Comparison of ENCODE assay signal across 8 cellular contexts in the genomic region with DNA sequence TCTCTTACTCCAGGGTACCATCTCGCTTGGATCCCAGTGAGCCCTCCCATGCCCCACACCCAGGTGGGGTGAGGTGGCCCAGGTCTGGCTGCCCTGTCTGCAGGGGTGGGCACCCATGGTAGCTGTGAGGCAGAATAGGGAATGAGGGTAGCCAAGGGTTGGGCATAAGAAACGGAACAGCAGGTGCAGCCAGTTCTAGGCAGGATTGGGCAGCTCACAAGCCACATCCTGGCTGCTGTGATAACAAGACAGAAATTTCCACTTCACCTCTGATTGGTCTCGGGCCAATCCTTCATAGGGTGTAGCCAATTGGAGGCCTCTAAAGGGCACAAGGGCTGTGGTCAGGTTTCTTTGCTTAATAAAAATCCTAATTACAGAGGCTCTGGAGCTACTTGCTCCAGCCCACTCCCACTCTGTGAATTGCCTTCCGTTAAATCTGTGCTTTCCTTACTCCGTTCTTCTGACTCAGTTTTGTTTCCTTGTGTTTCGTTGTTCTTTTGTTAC. TPM values are rescaled to one million over a fixed set of nuclear protein-coding genes. Genes with fewer than 3 reads are reported as not detected.
DNase-seq lines count a peak whose midpoint lies in the region; ATAC-seq, FAIRE-seq and TF ChIP-seq lines count a peak whose summit lies in the region.

No MANE protein-coding gene starts in this region.

- intact Hi-C loops in colonic mucosa (cut with DNase I) = no loop called here

- H2AFZ ChIP-seq in OCI-LY3 (ENCODE audit: low read depth, low read length) = peak overlapping the region; percentile 29; the same call in 1 of the 2 replicates

- TF ChIP-seq CTCF in A549 (IDR thresholded peaks at IDR 0.05) (no peak), OCI-LY3 (IDR thresholded peaks at IDR 0.05; ENCODE audit: low read depth, low read length) (no peak), bronchial epithelial cell (IDR thresholded peaks at IDR 0.05; ENCODE audit: insufficient read depth, low read length, severe bottlenecking) (no peak), colonic mucosa (IDR thresholded peaks at IDR 0.05) (no peak), tibial nerve (IDR thresholded peaks at IDR 0.05) (no peak)

- DNase-seq in A549 (ENCODE audit: low read depth in 1 of 2, low spot score in 1 of 2) (peak in 1 of 2 experiments; percentile 80), GF-D8 (lab: John Stamatoyannopoulos, UW) (peak; percentile 65), bronchial epithelial cell (ENCODE audit: low read depth) (peak; percentile 79), pons (ENCODE audit: low spot score) (peak; percentile 14), colonic mucosa (no peak), tibial nerve (ENCODE audit: low spot score in 2 of 2) (no peak)

- ATAC-seq in A549 (peak; percentile 17 to 73; a peak in 4 of 6 replicates), GM21367 (IDR thresholded peaks at IDR 0.05; ENCODE audit: unreplicated experiment) (no peak)

- WGBS in A549 (ENCODE audit: missing lambda C conversion rate) = 64% methylated on average over 6 of the region's 6 CpGs
- WGBS in tibial nerve, 2 donors = 58 to 64% methylated on average over 5 to 6 of the region's 6 CpGs

- H3K27me3 ChIP-seq in OCI-LY3 (ENCODE audit: low read depth, low read length) = no peaks in the 10 kb centered on the region
- peaks cover 26% of the 10 kb centered on the region for H3K27me3 ChIP-seq in bronchial epithelial cell (ENCODE audit: control insufficient read depth, insufficient read depth, low read length)
- H3K27me3 ChIP-seq in colonic mucosa = peaks cover 39% of the 10 kb centered on the region
- H3K27me3 ChIP-seq in tibial nerve = peaks cover 0 to 46% of the 10 kb centered on the region in 2 donors

- FAIRE-seq in A549 (lab: Jason Lieb, UNC) (no peak), bronchial epithelial cell (lab: Jason Lieb, UNC) (peak; percentile 23)

- no peak for TF ChIP-seq RAD21 in A549 (conservative IDR thresholded peaks at IDR 0.05 in 1 of 2, IDR thresholded peaks at IDR 0.05 in 1 of 2)

- H3K27ac ChIP-seq in A549 (no peak overlapping the region), OCI-LY3 (ENCODE audit: low read length) (no peak overlapping the region), colonic mucosa (no peak overlapping the region), tibial nerve (no peak overlapping the region)

- CTCF ChIA-PET in A549 (lab: Yijun Ruan, JAX) = interaction anchor here (0.9 to 2.7 kb wide), 4 partner anchors 20 to 182 kb away, joined by 3 to 8 read pairs (median 6); a partner anchor contains a TSS

- no peaks in the 10 kb centered on the region for H3K36me3 ChIP-seq in OCI-LY3 (replicated peaks; ENCODE audit: low read depth, low read length)
- H3K36me3 ChIP-seq in bronchial epithelial cell (ENCODE audit: control insufficient read depth, insufficient read depth, low read length) = no peaks in the 10 kb centered on the region
- no peaks in the 10 kb centered on the region for H3K36me3 ChIP-seq in colonic mucosa
- no peaks in the 10 kb centered on the region for H3K36me3 ChIP-seq in tibial nerve

- POLR2A ChIA-PET in A549 (lab: Yijun Ruan, JAX) = interaction anchor here (1.2 kb wide), 1 partner anchor 44 kb away, joined by 6 read pairs; no protein-coding TSS in a partner anchor

- H3K4me1 ChIP-seq in A549 (peaks cover 22% of the 10 kb centered on the region), OCI-LY3 (ENCODE audit: low read length) (peaks cover 7% of the 10 kb centered on the region; the same call in 1 of the 2 replicates), colonic mucosa (no peaks in the 10 kb centered on the region), tibial nerve (peaks cover 0 to 37% (median 14%) of the 10 kb centered on the region in 4 donors)

- H3K79me2 ChIP-seq in OCI-LY3 (ENCODE audit: low read length) = peaks cover 14% of the 10 kb centered on the region

- TF ChIP-seq POLR2A in A549 (IDR thresholded peaks at IDR 0.05; ENCODE audit: low read length) = no peak
- TF ChIP-seq POLR2A in tibial nerve (IDR thresholded peaks at IDR 0.05) = no peak

- no peak overlapping the region for H3K4me2 ChIP-seq in A549
- peak overlapping the region; percentile 27; the same call in 1 of the 2 replicates for H3K4me2 ChIP-seq in OCI-LY3 (ENCODE audit: low read length)

- H3K4me3 ChIP-seq in A549 (no peak overlapping the region), OCI-LY3 (ENCODE audit: low read length) (no peak overlapping the region), bronchial epithelial cell (ENCODE audit: low read depth, low read length) (no peak overlapping the region), colonic mucosa (no peak overlapping the region), tibial nerve (no peak overlapping the region)

- TF ChIP-seq EP300 in A549 (IDR thresholded peaks at IDR 0.05) (no peak), tibial nerve (IDR thresholded peaks at IDR 0.05) (no peak)

- H3K9me3 ChIP-seq in A549 (no peaks in the 10 kb centered on the region), OCI-LY3 (ENCODE audit: insufficient read depth, low read length) (no peaks in the 10 kb centered on the region), colonic mucosa (no peaks in the 10 kb centered on the region), tibial nerve (no peaks in the 10 kb centered on the region)

- H4K20me1 ChIP-seq in OCI-LY3 (ENCODE audit: insufficient read depth, low read length) = no peaks in the 10 kb centered on the region

- H3K9ac ChIP-seq in OCI-LY3 (ENCODE audit: low read length) = no peak overlapping the region
- no peak overlapping the region for H3K9ac ChIP-seq in colonic mucosa (ENCODE audit: low read depth in 2 of 2, low read length in 2 of 2)

TF ChIP-seq in A549, 52 proteins besides CTCF, POLR2A, EP300 and RAD21:
- TF ChIP-seq, protein P1, sequence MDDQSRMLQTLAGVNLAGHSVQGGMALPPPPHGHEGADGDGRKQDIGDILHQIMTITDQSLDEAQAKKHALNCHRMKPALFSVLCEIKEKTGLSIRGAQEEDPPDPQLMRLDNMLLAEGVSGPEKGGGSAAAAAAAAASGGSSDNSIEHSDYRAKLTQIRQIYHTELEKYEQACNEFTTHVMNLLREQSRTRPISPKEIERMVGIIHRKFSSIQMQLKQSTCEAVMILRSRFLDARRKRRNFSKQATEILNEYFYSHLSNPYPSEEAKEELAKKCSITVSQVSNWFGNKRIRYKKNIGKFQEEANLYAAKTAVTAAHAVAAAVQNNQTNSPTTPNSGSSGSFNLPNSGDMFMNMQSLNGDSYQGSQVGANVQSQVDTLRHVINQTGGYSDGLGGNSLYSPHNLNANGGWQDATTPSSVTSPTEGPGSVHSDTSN (IDR thresholded peaks at IDR 0.05) = peak; percentile 58; the same call in 1 of the 2 replicates
- TF ChIP-seq JUNB (IDR thresholded peaks at IDR 0.05) = no peak

RNA-seq across cellular contexts. Expression of a gene that starts 1.5 kb away (rescaled TPM):
- polyA plus RNA-seq in A549 (2011; rRNA removed) (0.82 and 1.1 TPM in 2 replicates), A549 (2017; fragmentation: RNase III; extraction: RNeasy Plus Mini Kit Qiagen cat#74134 plus additional on column Dnase treatment) (1.3 to 1.9 TPM (median 1.4 TPM) in 3 replicates)
- 2.8 and 3.7 TPM in 2 replicates for polyA plus RNA-seq in A549 (2012; cell fraction: cytosol; rRNA removed)
- 5.4 and 5.6 TPM in 2 replicates for polyA plus RNA-seq in A549 (2012; cell fraction: nucleus; rRNA removed)
- 0.83 and 0.97 TPM in 2 replicates for polyA minus RNA-seq in A549 (2011; rRNA and poly(A)+ RNA removed)
- total RNA-seq in bronchial epithelial cell (0.51 TPM in 1 of 2 replicates, not detected in the other), colonic mucosa (10 to 100 TPM in 1 of 2 donors, 1 to 10 TPM in 1; 1.8 to 20.0 TPM), tibial nerve (not detected)

RNA-seq across cellular contexts. Expression of a gene that starts 3.2 kb away (rescaled TPM):
- polyA plus RNA-seq in A549 (2011; rRNA removed) (2.1 and 2.6 TPM in 2 replicates), A549 (2017; fragmentation: RNase III; extraction: RNeasy Plus Mini Kit Qiagen cat#74134 plus additional on column Dnase treatment) (4.2 to 6.7 TPM (median 5.3 TPM) in 3 replicates)
- 3.4 and 4.4 TPM in 2 replicates for polyA plus RNA-seq in A549 (2012; cell fraction: cytosol; rRNA removed)
- polyA plus RNA-seq in A549 (2012; cell fraction: nucleus; rRNA removed) = 48.3 and 51.7 TPM in 2 replicates
- 1.2 and 1.4 TPM in 2 replicates for polyA minus RNA-seq in A549 (2011; rRNA and poly(A)+ RNA removed)
- total RNA-seq in bronchial epithelial cell (0.26 TPM in 1 of 2 replicates, not detected in the other), colonic mucosa (1 to 10 TPM; 2.9 to 4.0 TPM), tibial nerve (10 to 100 TPM; 20.8 to 59.0 (median 29.7) TPM)

RNA-seq across cellular contexts. Expression of a gene that starts 4.0 kb away (rescaled TPM):
- polyA plus RNA-seq in A549 (2011; rRNA removed) = 0.21 and 0.45 TPM in 2 replicates
- polyA plus RNA-seq in A549 (2012; cell fraction: cytosol; rRNA removed) = 0.35 and 0.46 TPM in 2 replicates
- 4.7 and 5.2 TPM in 2 replicates for polyA plus RNA-seq in A549 (2012; cell fraction: nucleus; rRNA removed)
- 0.42 to 0.82 TPM (median 0.52 TPM) in 3 replicates for polyA plus RNA-seq in A549 (2017; fragmentation: RNase III; extraction: RNeasy Plus Mini Kit Qiagen cat#74134 plus additional on column Dnase treatment)
- 0.15 TPM in 1 of 2 replicates, not detected in the other for polyA minus RNA-seq in A549 (2011; rRNA and poly(A)+ RNA removed)
- total RNA-seq in bronchial epithelial cell = under 0.01 TPM in 1 of 2 replicates, not detected in the other
- 1 to 10 TPM; 1.4 to 2.6 TPM for total RNA-seq in colonic mucosa
- 1 to 10 TPM; 3.3 to 8.8 (median 3.7) TPM for total RNA-seq in tibial nerve

RNA-seq across cellular contexts. Expression of a gene that starts 44.3 kb away (rescaled TPM):
- polyA plus RNA-seq in A549 (2011; rRNA removed) = 25.6 and 27.4 TPM in 2 replicates
- polyA plus RNA-seq in A549 (2012; cell fraction: cytosol; rRNA removed) = 29.6 and 39.0 TPM in 2 replicates
- 68.8 and 72.2 TPM in 2 replicates for polyA plus RNA-seq in A549 (2012; cell fraction: nucleus; rRNA removed)
- polyA plus RNA-seq in A549 (2017; fragmentation: RNase III; extraction: RNeasy Plus Mini Kit Qiagen cat#74134 plus additional on column Dnase treatment) = 52.3 to 54.9 TPM (median 53.3 TPM) in 3 replicates
- polyA minus RNA-seq in A549 (2011; rRNA and poly(A)+ RNA removed) = 16.2 and 22.4 TPM in 2 replicates
- total RNA-seq in bronchial epithelial cell = 11.3 and 39.3 TPM in 2 replicates
- total RNA-seq in colonic mucosa = 100 to 1,000 TPM; 105 to 124 TPM
- 100 to 1,000 TPM in 2 of 4 donors, 10 to 100 TPM in 2; 73.5 to 192 (median 99.0) TPM for total RNA-seq in tibial nerve

RNA-seq across cellular contexts. Expression of a gene that starts 49.7 kb away (rescaled TPM):
- polyA plus RNA-seq in A549 (2011; rRNA removed) = 34.5 and 51.6 TPM in 2 replicates
- polyA plus RNA-seq in A549 (2012; cell fraction: cytosol; rRNA removed) = 45.9 and 55.0 TPM in 2 replicates
- polyA plus RNA-seq in A549 (2012; cell fraction: nucleus; rRNA removed) = 80.6 and 110 TPM in 2 replicates
- 64.5 to 67.6 TPM (median 65.3 TPM) in 3 replicates for polyA plus RNA-seq in A549 (2017; fragmentation: RNase III; extraction: RNeasy Plus Mini Kit Qiagen cat#74134 plus additional on column Dnase treatment)
- polyA minus RNA-seq in A549 (2011; rRNA and poly(A)+ RNA removed) = 18.3 and 19.5 TPM in 2 replicates
- 28.5 and 29.5 TPM in 2 replicates for total RNA-seq in bronchial epithelial cell
- total RNA-seq in colonic mucosa = 10 to 100 TPM; 37.1 to 55.4 TPM
- 100 to 1,000 TPM; 109 to 180 (median 123) TPM for total RNA-seq in tibial nerve

Comparison
In these comparisons a context has a peak if more than half of its experiments do, and no peak if none do; other contexts are left out.
1. DNase-seq: peak in GF-D8 (single experiment), bronchial epithelial cell (single experiment) and pons (single experiment); none in colonic mucosa (single experiment) and tibial nerve (0 of 2).
2. RNA of a gene that starts 3.2 kb away (total RNA-seq): 20.8 to 59.0 TPM in tibial nerve; 2.9 to 4.0 TPM in colonic mucosa and 0.26 TPM in bronchial epithelial cell; every median in the first group is over 4 times any median in the second.